Comparison of ENCODE assay signal across 14 cellular contexts in genomic region chr2:147639891-147640290, GRCh38.
DNase-seq lines count a peak whose midpoint lies in the region; ATAC-seq, FAIRE-seq and TF ChIP-seq lines count a peak whose summit lies in the region.
"Had no signal": no experiment of that assay in that cellular context is flagged by ENCODE, and none has a peak within 500 bp of the region (broad histone marks: within the 10 kb centered on the region; RNA-seq: fewer than 3 reads in every experiment).

No MANE protein-coding gene starts in this region.

- peak overlapping the region; percentile 72 for H3K4me2 ChIP-seq in GM12878 (ENCODE audit: control insufficient read depth, insufficient read depth)

- TF ChIP-seq RAD21 in GM12878 (IDR thresholded peaks at IDR 0.05; ENCODE audit: insufficient read depth, low read depth, low read length), result no peak

- H3K27me3 ChIP-seq in GM12878 (replicated peaks in 1 of 2; ENCODE audit: control insufficient read depth in 2 of 2, insufficient read depth in 2 of 2, low read length in 1 of 2), result no peaks in the 10 kb centered on the region
- no peaks in the 10 kb centered on the region for H3K27me3 ChIP-seq in testis
- H3K27me3 ChIP-seq: adrenal gland, tibial nerve had no signal

- peak; percentile 87 for DNase-seq in GM12878 (ENCODE audit: low read depth, low spot score)
- DNase-seq in D721Med (ENCODE audit: insufficient read length, low spot score), result no peak
- no peak for DNase-seq in testis
- DNase-seq in NCI-H187 treated with DMSO at 0.1 percent for 48 hours (lab: John Stamatoyannopoulos, UW), result no peak
- DNase-seq: adrenal gland; effector CD8-positive, alpha-beta T cell; KG1; NCI-H2227 treated with DMSO at 0.1 percent for 48 hours had no signal

- H3K4me3 ChIP-seq in GM12878, result 0 out of 2 replicates have a peak overlapping the region, but pooled peaks have one; percentile 9
- H3K4me3 ChIP-seq in testis, result no peak overlapping the region
- H3K4me3 ChIP-seq: adrenal gland, SK-N-MC, tibial nerve had no signal

- no peaks in the 10 kb centered on the region; the same call in 1 of the 3 replicates for H3K9me3 ChIP-seq in GM12878 (replicated peaks; ENCODE audit: control insufficient read depth, insufficient read depth, low read length)
- H3K9me3 ChIP-seq in testis, result no peaks in the 10 kb centered on the region
- H3K9me3 ChIP-seq: adrenal gland, tibial nerve had no signal

- intact Hi-C loops in GM12878 (cut with micrococcal nuclease; ENCODE audit: unreplicated experiment), result loop anchor here (5.0 to 10.0 kb wide), 5 partner anchors 202 to 558 kb away; partner anchors contain the start of genes MBD5 and ORC4
- intact Hi-C loops in testis (cut with DNase I; ENCODE audit: low total_unique reads), result no loop called here

- peak in 1 of 2 experiments; percentile 40; a peak in 1 of 4 replicates for TF ChIP-seq EP300 in GM12878 (IDR thresholded peaks at IDR 0.05; ENCODE audit: borderline replicate concordance in 1 of 2, control insufficient read depth in 1 of 2, low read depth in 2 of 2, low read length in 2 of 2)

- POLR2A ChIA-PET in GM12878 (lab: Charles Lee), result interaction anchor here (1.0 to 3.1 kb wide), 3 partner anchors 11 to 23 kb away, joined by 4 to 12 read pairs (median 4); no protein-coding TSS in a partner anchor

- in situ Hi-C loops in GM12878 (cut with MboI), result loop anchor here (25.0 kb wide), 1 partner anchor 1947 kb away; the partner anchor contains the start of gene MMADHC

- TF ChIP-seq CTCF in GM12878 (IDR thresholded peaks at IDR 0.05 in 2 of 3, conservative IDR thresholded peaks at IDR 0.05 in 1 of 3; ENCODE audit: control insufficient read depth in 2 of 3, extremely low read depth in 1 of 3, insufficient read depth in 1 of 3, low read depth in 3 of 3, low read length in 3 of 3) (no peak), D721Med (IDR thresholded peaks at IDR 0.05; ENCODE audit: insufficient read depth, missing control alignments) (no peak), testis (IDR thresholded peaks at IDR 0.05) (no peak)

- H3K9ac ChIP-seq in GM12878 (ENCODE audit: control insufficient read depth, insufficient read depth, low read length), result no peak overlapping the region
- H3K9ac ChIP-seq: parathyroid adenoma had no signal

- ATAC-seq in GM18867 (IDR thresholded peaks at IDR 0.05; ENCODE audit: unreplicated experiment) (peak; percentile 79), GM21381 (IDR thresholded peaks at IDR 0.05; ENCODE audit: unreplicated experiment) (peak; percentile 80), HG03025 (IDR thresholded peaks at IDR 0.05; ENCODE audit: low FRiP score, unreplicated experiment) (peak; percentile 79), GM12878 (peak; percentile 81)

- 0% methylated on average over 2 of the region's 2 CpGs for WGBS in GM12878 (ENCODE audit: insufficient coverage, insufficient replicate concordance, low lambda C conversion rate, missing lambda C conversion rate)
- 71 to 74% methylated on average over 2 of the region's 2 CpGs for WGBS in testis, 2 donors

- no peaks in the 10 kb centered on the region for H3K36me3 ChIP-seq in GM12878 (ENCODE audit: control insufficient read depth in 2 of 2, insufficient read depth in 2 of 2, low read length in 1 of 2)
- H3K36me3 ChIP-seq in testis (ENCODE audit: low read depth, missing control alignments), result no peaks in the 10 kb centered on the region
- H3K36me3 ChIP-seq: adrenal gland, tibial nerve had no signal

- SMC1A ChIA-PET in GM12878 (lab: Charles Lee; ENCODE audit: uncharacterized antibody, unreplicated experiment), result interaction anchor here (0.7 to 7.8 kb wide), 9 partner anchors 8 to 78 kb away, joined by 3 to 84 read pairs (median 4); no protein-coding TSS in a partner anchor

- no peak for TF ChIP-seq POLR2A in GM12878 (IDR thresholded peaks at IDR 0.05; ENCODE audit: low read depth, low read length)
- TF ChIP-seq POLR2A in testis (IDR thresholded peaks at IDR 0.05), result no peak

- FAIRE-seq in GM12878 (lab: Jason Lieb, UNC) (peak; percentile 47), D721Med (lab: Jason Lieb, UNC) (no peak)

- peaks cover 46% of the 10 kb centered on the region for H3K4me1 ChIP-seq in GM12878 (ENCODE audit: control insufficient read depth, insufficient read depth, low read length)
- no peaks in the 10 kb centered on the region for H3K4me1 ChIP-seq in testis
- H3K4me1 ChIP-seq: adrenal gland, parathyroid adenoma had no signal

- peak overlapping the region; percentile 35 for H2AFZ ChIP-seq in GM12878 (ENCODE audit: control insufficient read depth, low read depth, low read length)
- H2AFZ ChIP-seq: parathyroid adenoma had no signal

- CTCF ChIA-PET in GM12878 (lab: Yijun Ruan, JAX), result interaction anchor here (1.2 to 1.4 kb wide), 2 partner anchors 11 to 16 kb away, joined by 3 to 5 read pairs; no protein-coding TSS in a partner anchor

- H3K27ac ChIP-seq in GM12878 (ENCODE audit: control insufficient read depth, insufficient read depth) (peak overlapping the region; percentile 36), testis (no peak overlapping the region)
- H3K27ac ChIP-seq: adrenal gland, parathyroid adenoma, SK-N-MC, tibial nerve had no signal

- no peaks in the 10 kb centered on the region for H4K20me1 ChIP-seq in GM12878 (ENCODE audit: control insufficient read depth, insufficient read depth)

- RAD21 ChIA-PET in GM12878 (lab: Charles Lee; ENCODE audit: unreplicated experiment), result interaction anchor here (1.2 to 3.6 kb wide), 5 partner anchors 11 to 50 kb away, joined by 3 to 23 read pairs (median 4); no protein-coding TSS in a partner anchor

- H3K79me2 ChIP-seq in GM12878 (ENCODE audit: control insufficient read depth, insufficient read depth, low read length), result no peaks in the 10 kb centered on the region
- H3K79me2 ChIP-seq: parathyroid adenoma had no signal

- BruUV-seq in GM12878 (replicated peaks; lab: Mats Ljungman, UMichigan), result no TSS peak

TF ChIP-seq in GM12878, 131 proteins besides CTCF, POLR2A, EP300 and RAD21 (continues in another document):
- no peak for TF ChIP-seq RCOR1 (conservative IDR thresholded peaks at IDR 0.05; ENCODE audit: low read depth, low read length)
- TF ChIP-seq CHD1 (IDR thresholded peaks at IDR 0.05; ENCODE audit: low read depth, low read length), result no peak
- no peak for TF ChIP-seq SIN3A (IDR thresholded peaks at IDR 0.05; ENCODE audit: low read depth, low read length)
- peak; percentile 34; the same call in 1 of the 2 replicates for TF ChIP-seq DPF2 (IDR thresholded peaks at IDR 0.05)
- TF ChIP-seq CBX5 (IDR thresholded peaks at IDR 0.05; ENCODE audit: low read depth), result peak; percentile 77; the same call in 1 of the 2 replicates
- no peak for TF ChIP-seq PAX5 (IDR thresholded peaks at IDR 0.05; ENCODE audit: borderline replicate concordance, low read depth, low read length)
- TF ChIP-seq STAT3 (IDR thresholded peaks at IDR 0.05; ENCODE audit: low read depth, low read length), result no peak
- TF ChIP-seq MEF2B (IDR thresholded peaks at IDR 0.05; ENCODE audit: partially characterized antibody, poor library complexity, severe bottlenecking), result peak; percentile 37
- 0 out of 2 replicates have a peak, but pooled peaks have one; percentile 52 for TF ChIP-seq ATF2 (IDR thresholded peaks at IDR 0.05; ENCODE audit: low read length)
- TF ChIP-seq KAT2A (conservative IDR thresholded peaks at IDR 0.05; ENCODE audit: control insufficient read depth, low read depth, low read length), result no peak
- TF ChIP-seq EED (IDR thresholded peaks at IDR 0.05; ENCODE audit: low read depth), result peak; percentile 65; the same call in 1 of the 2 replicates
- 0 out of 2 replicates have a peak, but pooled peaks have one; percentile 51 for TF ChIP-seq ASH2L (IDR thresholded peaks at IDR 0.05; ENCODE audit: borderline replicate concordance, low read depth)
- TF ChIP-seq ZBED1 (IDR thresholded peaks at IDR 0.05; ENCODE audit: borderline replicate concordance), result no peak
- TF ChIP-seq RB1 (IDR thresholded peaks at IDR 0.05; ENCODE audit: borderline replicate concordance), result no peak
- no peak for TF ChIP-seq E4F1 (IDR thresholded peaks at IDR 0.05; ENCODE audit: borderline replicate concordance, partially characterized antibody)
- TF ChIP-seq IKZF2 (IDR thresholded peaks at IDR 0.05), result no peak; a peak in 2 of 4 replicates
- no peak for TF ChIP-seq ZSCAN29 (IDR thresholded peaks at IDR 0.05)
- peak; percentile 41; the same call in 1 of the 2 replicates for TF ChIP-seq MTA3 (IDR thresholded peaks at IDR 0.05; ENCODE audit: borderline replicate concordance, low read length)
- TF ChIP-seq POLR2AphosphoS5 (IDR thresholded peaks at IDR 0.05; ENCODE audit: low read length), result peak; percentile 50; the same call in 1 of the 2 replicates
